8 cellular contexts compared by ENCODE assay signal in genomic region chr3:37243811-37244748, GRCh38. TPM values are rescaled to one million over a fixed set of nuclear protein-coding genes. Genes with fewer than 3 reads are reported as not detected.
DNase-seq lines count a peak whose midpoint lies in the region; ATAC-seq and TF ChIP-seq lines count a peak whose summit lies in the region.

No MANE protein-coding gene starts in this region.

- no peaks in the 10 kb centered on the region for H3K27me3 ChIP-seq in esophagus squamous epithelium
- H3K27me3 ChIP-seq in muscle layer of colon (ENCODE audit: control insufficient read depth in 1 of 2, insufficient read depth in 2 of 2, low read length in 2 of 2) = no peaks in the 10 kb centered on the region

- intact Hi-C loops in esophagus squamous epithelium (cut with DNase I) = no loop called here

- H3K36me3 Mint-ChIP-seq in activated T-cell treated with anti-CD3 and anti-CD28 coated beads, Interleukin-2, amount 50 U/mL, for 24 hours (ENCODE audit: low read depth) = peaks cover 35% of the 10 kb centered on the region
- peaks cover 11% of the 10 kb centered on the region for H3K36me3 Mint-ChIP-seq in stimulated activated naive CD8-positive, alpha-beta T cell treated with anti-CD3 and anti-CD28 coated beads, Interleukin-15, Interleukin-2, amounts not matched to agents 100 ng/mL and 50 ng/mL, for 24 hours (ENCODE audit: low read depth)

- peak; percentile 3 for ATAC-seq in GM21717 (IDR thresholded peaks at IDR 0.05; ENCODE audit: unreplicated experiment)
- no peak for ATAC-seq in GM18868 (IDR thresholded peaks at IDR 0.05; ENCODE audit: unreplicated experiment)

- in situ Hi-C loops in Caki2 (cut with HindIII; ENCODE audit: low pct_unique_long_range_greater_than_20kb, low sequenced_read_pairs) = no loop called here

- H3K9me3 ChIP-seq in esophagus squamous epithelium = no peaks in the 10 kb centered on the region
- H3K9me3 ChIP-seq in muscle layer of colon (ENCODE audit: low read length) = no peaks in the 10 kb centered on the region

- peak in 1 of 4 donors; percentile 56 for TF ChIP-seq POLR2A in esophagus squamous epithelium (IDR thresholded peaks at IDR 0.05)

- peak overlapping the region; percentile 99 for H3K27ac Mint-ChIP-seq in activated T-cell treated with anti-CD3 and anti-CD28 coated beads, Interleukin-2, amount 50 U/mL, for 24 hours
- H3K27ac Mint-ChIP-seq in stimulated activated naive CD8-positive, alpha-beta T cell treated with anti-CD3 and anti-CD28 coated beads, Interleukin-15, Interleukin-2, amounts not matched to agents 100 ng/mL and 50 ng/mL, for 24 hours = peak overlapping the region; percentile 99

- H3K9ac ChIP-seq in muscle layer of colon (ENCODE audit: low read length) = peak overlapping the region; percentile 88

- no peaks in the 10 kb centered on the region for H3K27me3 Mint-ChIP-seq in activated T-cell treated with anti-CD3 and anti-CD28 coated beads, Interleukin-2, amount 50 U/mL, for 24 hours
- no peaks in the 10 kb centered on the region for H3K27me3 Mint-ChIP-seq in stimulated activated naive CD8-positive, alpha-beta T cell treated with anti-CD3 and anti-CD28 coated beads, Interleukin-15, Interleukin-2, amounts not matched to agents 100 ng/mL and 50 ng/mL, for 24 hours

- no peaks in the 10 kb centered on the region for H3K36me3 ChIP-seq in esophagus squamous epithelium
- no peaks in the 10 kb centered on the region for H3K36me3 ChIP-seq in muscle layer of colon (ENCODE audit: insufficient read depth, low read length)

- H3K4me1 Mint-ChIP-seq in activated T-cell treated with anti-CD3 and anti-CD28 coated beads, Interleukin-2, amount 50 U/mL, for 24 hours (ENCODE audit: low read depth) = peaks cover 58% of the 10 kb centered on the region
- peaks cover 53% of the 10 kb centered on the region for H3K4me1 Mint-ChIP-seq in stimulated activated naive CD8-positive, alpha-beta T cell treated with anti-CD3 and anti-CD28 coated beads, Interleukin-15, Interleukin-2, amounts not matched to agents 100 ng/mL and 50 ng/mL, for 24 hours (ENCODE audit: low read depth)

- TF ChIP-seq CTCF in esophagus squamous epithelium (IDR thresholded peaks at IDR 0.05) = no peak

- peak overlapping the region; percentile 65 to 96 (median 94) for H3K4me3 ChIP-seq in esophagus squamous epithelium
- H3K4me3 ChIP-seq in muscle layer of colon (ENCODE audit: low read depth in 1 of 2, low read length in 2 of 2) = peak overlapping the region; percentile 78 to 96

- no peaks in the 10 kb centered on the region for H3K9me3 Mint-ChIP-seq in activated T-cell treated with anti-CD3 and anti-CD28 coated beads, Interleukin-2, amount 50 U/mL, for 24 hours
- no peaks in the 10 kb centered on the region for H3K9me3 Mint-ChIP-seq in stimulated activated naive CD8-positive, alpha-beta T cell treated with anti-CD3 and anti-CD28 coated beads, Interleukin-15, Interleukin-2, amounts not matched to agents 100 ng/mL and 50 ng/mL, for 24 hours

- peaks cover 6 to 61% (median 41%) of the 10 kb centered on the region in 3 donors for H3K4me1 ChIP-seq in esophagus squamous epithelium
- H3K4me1 ChIP-seq in muscle layer of colon (ENCODE audit: insufficient read depth, low read length) = peaks cover 42% of the 10 kb centered on the region

- peak; percentile 45 for DNase-seq in Caki2 (ENCODE audit: low read depth)
- DNase-seq in NCI-H345 treated with DMSO at 0.1 percent for 48 hours (lab: John Stamatoyannopoulos, UW; ENCODE audit: unreplicated experiment) = peak; percentile 0
- peak; percentile 61 for DNase-seq in activated T-cell treated with anti-CD3 and anti-CD28 coated beads, Interleukin-2, amount 50 U/mL, for 24 hours
- DNase-seq in esophagus squamous epithelium (lab: John Stamatoyannopoulos, UW) = peak; percentile 9

- peak overlapping the region; percentile 97 for H3K4me3 Mint-ChIP-seq in activated T-cell treated with anti-CD3 and anti-CD28 coated beads, Interleukin-2, amount 50 U/mL, for 24 hours
- H3K4me3 Mint-ChIP-seq in stimulated activated naive CD8-positive, alpha-beta T cell treated with anti-CD3 and anti-CD28 coated beads, Interleukin-15, Interleukin-2, amounts not matched to agents 100 ng/mL and 50 ng/mL, for 24 hours = peak overlapping the region; percentile 98

- 3% methylated on average over 14 to 20 of the region's 36 CpGs for WGBS in esophagus squamous epithelium, 2 donors

- H3K27ac ChIP-seq in esophagus squamous epithelium = peak overlapping the region; percentile 88 to 98 (median 96)
- peak overlapping the region; percentile 92 for H3K27ac ChIP-seq in muscle layer of colon (ENCODE audit: low read depth, low read length)

RNA-seq across cellular contexts. Expression of gene GOLGA4, which starts 1.0 kb away (rescaled TPM):
- 11.3 and 14.1 TPM in 2 replicates for total RNA-seq in Caki2 (2014; rRNA removed; shearing (Covaris generic); ENCODE audit: low replicate concordance)
- total RNA-seq in esophagus squamous epithelium = 10 to 100 TPM; 47.2 to 98.6 (median 76.8) TPM

Comparison
In these comparisons a context has a peak if more than half of its experiments do, and no peak if none do; other contexts are left out.
1. DNase-seq: peak in every context shown above with its lines; median percentile 61 in activated T-cell treated with anti-CD3 and anti-CD28 coated beads, Interleukin-2, amount 50 U/mL, for 24 hours; 45 in Caki2; 9 in esophagus squamous epithelium; 0 in NCI-H345 treated with DMSO at 0.1 percent for 48 hours.